17 cellular contexts compared by ENCODE assay signal in the genomic region with DNA sequence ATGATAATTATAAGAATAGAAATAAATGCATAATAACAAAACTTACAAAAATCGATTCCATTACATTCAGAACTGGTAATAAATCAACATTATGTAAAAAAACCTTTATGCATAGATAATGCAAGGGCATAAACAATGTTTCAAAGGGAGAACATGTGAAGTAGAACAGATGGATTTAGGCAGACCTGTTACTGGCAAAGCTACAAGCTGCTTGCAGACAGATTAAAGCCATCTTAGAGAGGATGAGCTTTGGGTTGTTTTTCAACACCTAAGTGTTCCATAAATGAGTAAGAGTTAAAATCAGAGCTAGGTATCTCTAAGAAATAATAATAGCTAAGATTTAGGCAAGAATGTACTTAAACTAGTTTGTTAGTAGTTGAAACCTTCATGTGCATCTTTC.
DNase-seq lines count a peak whose midpoint lies in the region; ATAC-seq lines count a peak whose summit lies in the region.
"Had no signal": no experiment of that assay in that cellular context is flagged by ENCODE, and none has a peak within 500 bp of the region (broad histone marks: within the 10 kb centered on the region; RNA-seq: fewer than 3 reads in every experiment).

No MANE protein-coding gene starts in this region.

- DNase-seq in NCI-H2171 treated with DMSO at 0.1 percent for 48 hours (lab: John Stamatoyannopoulos, UW) (peak; percentile 25), NCI-H2171 (lab: John Stamatoyannopoulos, UW) (no peak), NCI-H524 treated with DMSO at 0.1 percent for 48 hours (lab: John Stamatoyannopoulos, UW) (peak; percentile 14), cerebellar cortex (ENCODE audit: low spot score) (peak; percentile 84), EL (no peak)
- DNase-seq: ACHN; BE2C; CD4-positive, CD25-positive, alpha-beta regulatory T cell; CD8-positive, alpha-beta memory T cell; COR-L47; DMS53; DND-41; GDM1; HCEC 1CT had no signal

- no peak for ATAC-seq in HG02623 (IDR thresholded peaks at IDR 0.05; ENCODE audit: unreplicated experiment)
- no peak for ATAC-seq in GM21825 (IDR thresholded peaks at IDR 0.05; ENCODE audit: unreplicated experiment)
- ATAC-seq: GM23338 had no signal

Comparison
In these comparisons a context has a peak if more than half of its experiments do, and no peak if none do; other contexts are left out.
1. DNase-seq: peak in NCI-H2171 treated with DMSO at 0.1 percent for 48 hours (single experiment), NCI-H524 treated with DMSO at 0.1 percent for 48 hours (single experiment) and cerebellar cortex (single experiment); none in NCI-H2171 (single experiment) and EL (single experiment).